In the genomic region with DNA sequence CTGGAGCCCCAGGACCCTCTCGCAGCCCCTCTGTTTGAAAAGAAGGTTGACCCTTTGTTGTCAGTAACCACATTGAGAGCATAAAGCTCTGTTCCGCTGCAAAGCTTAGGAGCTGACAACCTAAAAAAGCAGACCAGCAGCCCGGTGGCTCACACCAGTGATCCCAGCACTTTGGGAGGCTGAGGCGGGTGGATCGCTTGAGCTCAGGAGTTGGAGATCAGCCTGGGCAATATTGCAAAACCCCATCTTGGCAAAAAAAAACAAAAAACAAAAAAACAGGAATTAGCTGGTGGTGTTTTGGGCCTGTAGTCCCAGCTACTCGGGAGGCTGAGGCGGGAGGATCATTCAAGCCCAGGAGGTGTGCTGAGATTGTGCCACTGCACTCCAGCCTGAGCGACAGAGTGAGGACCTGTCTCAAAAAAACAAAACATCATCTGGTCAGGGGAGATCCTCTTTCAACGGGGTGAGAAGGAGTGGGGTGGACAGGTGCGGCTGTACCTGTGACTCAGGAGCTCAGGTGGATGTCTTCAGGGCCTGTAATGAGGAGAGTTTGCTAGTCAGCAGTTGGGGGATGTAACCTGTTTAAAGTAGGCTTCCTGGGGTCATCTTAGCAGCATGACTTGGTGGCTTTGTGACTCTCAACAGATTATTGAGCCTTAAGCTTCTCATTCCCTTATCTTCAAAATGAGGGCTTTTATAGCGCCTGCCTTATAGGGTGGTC, we compare ENCODE assay signal across 8 cellular contexts. TPM values are rescaled to one million over a fixed set of nuclear protein-coding genes. Genes with fewer than 3 reads are reported as not detected.
A peak's percentile ranks its signal among the peaks of the same experiment; 100 is the strongest.
DNase-seq lines count a peak whose midpoint lies in the region; ATAC-seq, FAIRE-seq and TF ChIP-seq lines count a peak whose summit lies in the region.

No MANE protein-coding gene starts in this region.

- peak; percentile 48 for DNase-seq in RWPE1 (ENCODE audit: low spot score)
- DNase-seq in fibroblast of pulmonary artery (ENCODE audit: low read depth): no peak
- DNase-seq in psoas muscle: no peak
- DNase-seq in posterior vena cava (ENCODE audit: low spot score): no peak
- DNase-seq in H54 (ENCODE audit: insufficient read length, low spot score): no peak
- DNase-seq in activated CD8-positive, alpha-beta memory T cell treated with anti-CD3 and anti-CD28 coated beads, Interleukin-2, amount 50 U/mL, for 48 hours: no peak

- H3K27me3 ChIP-seq in psoas muscle (ENCODE audit: insufficient read depth in 3 of 3, low read length in 2 of 3): no peaks in the 10 kb centered on the region

- peaks cover 7 to 44% of the 10 kb centered on the region in 2 donors for H3K36me3 ChIP-seq in psoas muscle (ENCODE audit: insufficient read depth in 1 of 2, low read depth in 1 of 2)

- H3K4me1 ChIP-seq in psoas muscle: peaks cover 13% of the 10 kb centered on the region

- H3K9me3 ChIP-seq in psoas muscle: no peaks in the 10 kb centered on the region

- intact Hi-C loops in psoas muscle (cut with DNase I) (no loop called here), posterior vena cava (cut with DNase I) (no loop called here)

- ATAC-seq in GM18519 (IDR thresholded peaks at IDR 0.05; ENCODE audit: low FRiP score, unreplicated experiment) (peak; percentile 11), psoas muscle (peak in 3 of 4 donors; percentile 15 to 37 (median 18)), HG02884 (IDR thresholded peaks at IDR 0.05; ENCODE audit: unreplicated experiment) (no peak)

- TF ChIP-seq POLR2A in H54 (IDR thresholded peaks at IDR 0.05; ENCODE audit: low read depth, low read length): no peak

- TF ChIP-seq CTCF in RWPE1 (conservative IDR thresholded peaks at IDR 0.05; ENCODE audit: low read depth): no peak
- TF ChIP-seq CTCF in fibroblast of pulmonary artery (IDR thresholded peaks at IDR 0.05; ENCODE audit: low read length, missing control alignments): no peak
- no peak for TF ChIP-seq CTCF in psoas muscle (IDR thresholded peaks at IDR 0.05)

- CTCF ChIA-PET in RWPE1 (lab: Yijun Ruan, JAX): interaction anchor here (0.5 to 2.4 kb wide), 6 partner anchors 11 to 89 kb away, joined by 3 to 11 read pairs (median 3); a partner anchor contains a TSS

- FAIRE-seq in H54 (lab: Jason Lieb, UNC): no peak

- POLR2A ChIA-PET in RWPE1 (lab: Yijun Ruan, JAX; ENCODE audit: low non-redundant PET): interaction anchor here (0.9 kb wide), 1 partner anchor 27 kb away, joined by 5 read pairs; a partner anchor contains a TSS

- H3K4me3 ChIP-seq in fibroblast of pulmonary artery (replicated peaks; ENCODE audit: low read depth, low read length): peak overlapping the region; percentile 52
- H3K4me3 ChIP-seq in psoas muscle: peak overlapping the region; percentile 64

- H3K27ac ChIP-seq in RWPE1 (peak overlapping the region; percentile 38), psoas muscle (peak overlapping the region; percentile 46)

- 66 to 72% (median 69%) methylated on average over 11 of the region's 11 CpGs for WGBS in psoas muscle, 3 donors

RNA-seq across cellular contexts. Expression of a gene that starts 0.7 kb away (rescaled TPM):
- total RNA-seq in psoas muscle (1 to 10 TPM; 1.3 to 6.6 (median 3.1) TPM), posterior vena cava (10 to 100 TPM; 12.5 to 13.0 TPM)
- 1 to 10 TPM in 2 of 3 donors, under 1 TPM in 1; 0.85 to 3.4 (median 1.5) TPM for polyA plus RNA-seq in psoas muscle

RNA-seq across cellular contexts. Expression of a gene that starts 27.1 kb away (rescaled TPM):
- total RNA-seq in psoas muscle: 100 to 1,000 TPM in 2 of 4 donors, 10 to 100 TPM in 1, 1 to 10 TPM in 1; 10.0 to 171 (median 74.8) TPM
- polyA plus RNA-seq in psoas muscle: 100 to 1,000 TPM in 1 of 3 donors, 10 to 100 TPM in 2; 12.0 to 168 (median 14.9) TPM
- 100 to 1,000 TPM; 115 to 412 TPM for total RNA-seq in posterior vena cava
